Comparison of ENCODE assay signal across 9 cellular contexts in genomic region chr5:71811779-71812178, GRCh38.
"Had no signal": no experiment of that assay in that cellular context is flagged by ENCODE, and none has a peak within 500 bp of the region (broad histone marks: within the 10 kb centered on the region; RNA-seq: fewer than 3 reads in every experiment).

No MANE protein-coding gene starts in this region.

- DNase-seq: H9, HCEC 1CT, HFFc6, IMR-90, KBM-7 had no signal

- FAIRE-seq: H1, H54 had no signal

- H3K4me2 ChIP-seq: GM23338 had no signal

- H3K27ac ChIP-seq: HL-60 had no signal

- ATAC-seq: GM23338 had no signal

- H3K27ac Mint-ChIP-seq: GM23338, H9, HFFc6 had no signal

- H3K9me3 Mint-ChIP-seq: GM23338, H9, HFFc6 had no signal

- H3K4me3 Mint-ChIP-seq: GM23338, H9, HFFc6 had no signal

- H3K4me3 ChIP-seq: GM23338 had no signal
